In the genomic region with DNA sequence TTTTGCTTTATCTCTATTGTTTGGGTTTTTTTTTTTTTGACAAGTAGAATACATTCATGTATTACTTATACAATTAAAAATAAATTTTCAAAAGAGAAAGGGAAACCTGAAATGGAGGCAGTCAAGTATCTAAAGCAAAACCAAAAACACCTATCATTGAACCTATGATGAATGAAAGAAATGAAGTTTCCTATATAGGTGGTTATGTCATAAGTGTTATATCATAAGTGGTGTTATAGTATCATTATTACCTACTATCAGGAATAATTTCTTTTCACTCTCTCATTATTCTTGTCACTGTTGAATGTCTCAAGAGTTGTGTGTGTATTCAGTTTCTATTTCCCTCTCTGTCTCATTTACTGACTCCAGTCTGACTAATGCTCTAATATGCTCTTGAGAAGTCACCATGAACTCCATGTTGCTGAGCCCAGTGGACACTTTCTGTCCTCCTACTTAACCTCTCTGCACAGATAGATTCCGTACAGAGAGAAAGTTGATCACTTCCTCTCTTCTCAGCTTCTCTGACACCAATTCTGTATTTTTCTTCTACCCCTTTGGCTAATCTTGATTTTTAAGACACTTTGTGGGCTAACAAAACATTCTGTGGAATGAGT, we compare ENCODE assay signal across 19 cellular contexts. TPM values are rescaled to one million over a fixed set of nuclear protein-coding genes. Genes with fewer than 3 reads are reported as not detected.
A peak's percentile ranks its signal among the peaks of the same experiment; 100 is the strongest.
DNase-seq lines count a peak whose midpoint lies in the region; ATAC-seq, FAIRE-seq and TF ChIP-seq lines count a peak whose summit lies in the region.
"Had no signal": no experiment of that assay in that cellular context is flagged by ENCODE, and none has a peak within 500 bp of the region (broad histone marks: within the 10 kb centered on the region; RNA-seq: fewer than 3 reads in every experiment).

No MANE protein-coding gene starts in this region.

- H3K27ac ChIP-seq in RWPE2 (ENCODE audit: poor library complexity, severe bottlenecking) (no peak overlapping the region), ovary (no peak overlapping the region)
- H3K27ac ChIP-seq: BLaER1 treated with 17β-estradiol and CSF1 and Interleukin-3, amounts not matched to agents 10 nM and 100 nM; colonic mucosa; left ventricle myocardium inferior had no signal

- ATAC-seq in GM18499 (IDR thresholded peaks at IDR 0.05; ENCODE audit: insufficient read depth, unreplicated experiment), result peak; percentile 56
- peak; percentile 50 for ATAC-seq in HG02798 (IDR thresholded peaks at IDR 0.05; ENCODE audit: poor library complexity, unreplicated experiment)
- ATAC-seq in RWPE2 (ENCODE audit: low read depth), result 0 out of 3 replicates have a peak, but pooled peaks have one; percentile 41
- ATAC-seq in activated naive CD4-positive, alpha-beta T cell treated with anti-CD3 and anti-CD28 coated beads, Interleukin-2, amount 50 U/mL, for 72 hours, result no peak
- no peak for ATAC-seq in natural killer cell
- ATAC-seq in activated CD4-positive, alpha-beta T cell treated with anti-CD3 and anti-CD28 coated beads for 36 hours, result no peak
- ATAC-seq: activated CD8-positive, alpha-beta T cell treated with anti-CD3 and anti-CD28 coated beads for 36 hours; HCT116; stimulated activated effector memory CD8-positive, alpha-beta T cell treated with anti-CD3 and anti-CD28 coated beads, Interleukin-12 subunit alpha, Interleukin-12 subunit beta, amount 100 ng/mL, for 72 hours had no signal

- H3K36me3 Mint-ChIP-seq in activated naive CD4-positive, alpha-beta T cell treated with anti-CD3 and anti-CD28 coated beads, Interleukin-2, amount 50 U/mL, for 72 hours, result no peaks in the 10 kb centered on the region
- H3K36me3 Mint-ChIP-seq in natural killer cell, result no peaks in the 10 kb centered on the region
- no peaks in the 10 kb centered on the region for H3K36me3 Mint-ChIP-seq in activated CD4-positive, alpha-beta T cell treated with anti-CD3 and anti-CD28 coated beads for 36 hours (ENCODE audit: low read depth)
- H3K36me3 Mint-ChIP-seq: stimulated activated effector memory CD8-positive, alpha-beta T cell treated with anti-CD3 and anti-CD28 coated beads, Interleukin-12 subunit alpha, Interleukin-12 subunit beta, amount 100 ng/mL, for 72 hours had no signal

- TF ChIP-seq POLR2A in ovary (IDR thresholded peaks at IDR 0.05), result no peak

- H3K9me3 Mint-ChIP-seq in activated naive CD4-positive, alpha-beta T cell treated with anti-CD3 and anti-CD28 coated beads, Interleukin-2, amount 50 U/mL, for 72 hours, result peaks cover 6 to 15% of the 10 kb centered on the region in 2 donors
- peaks cover 3 to 5% of the 10 kb centered on the region in 2 donors for H3K9me3 Mint-ChIP-seq in natural killer cell
- H3K9me3 Mint-ChIP-seq in activated CD4-positive, alpha-beta T cell treated with anti-CD3 and anti-CD28 coated beads for 36 hours (ENCODE audit: low read depth), result peaks cover 3% of the 10 kb centered on the region

- 80 to 89% (median 82%) methylated on average over 1 of the region's 1 CpG for WGBS in ovary, 3 donors

- H3K36me3 ChIP-seq in RWPE2 (ENCODE audit: low read depth), result no peaks in the 10 kb centered on the region
- no peaks in the 10 kb centered on the region for H3K36me3 ChIP-seq in ovary
- H3K36me3 ChIP-seq: BLaER1 treated with 17β-estradiol and CSF1 and Interleukin-3, amounts not matched to agents 10 nM and 100 nM; colonic mucosa; left ventricle myocardium inferior had no signal

- TF ChIP-seq EP300 in ovary (IDR thresholded peaks at IDR 0.05), result no peak

- TF ChIP-seq CTCF in RWPE2 (IDR thresholded peaks at IDR 0.05; ENCODE audit: poor library complexity, severe bottlenecking) (no peak), natural killer cell (IDR thresholded peaks at IDR 0.05) (no peak), ovary (IDR thresholded peaks at IDR 0.05) (no peak)

- H3K9me3 ChIP-seq in RWPE2 (ENCODE audit: severe bottlenecking), result no peaks in the 10 kb centered on the region
- H3K9me3 ChIP-seq in ovary, result no peaks in the 10 kb centered on the region
- H3K9me3 ChIP-seq: colonic mucosa, left ventricle myocardium inferior had no signal

- CTCF ChIA-PET in activated CD4-positive, alpha-beta T cell treated with anti-CD3 and anti-CD28 coated beads for 36 hours (lab: Charles Lee), result no interaction called here

- peak; percentile 66 for FAIRE-seq in islet of Langerhans (lab: Jason Lieb, UNC)

- intact Hi-C loops in natural killer cell (cut with micrococcal nuclease) (no loop called here), ovary (cut with DNase I) (no loop called here)
- intact Hi-C loops in activated CD4-positive, alpha-beta T cell treated with anti-CD3 and anti-CD28 coated beads for 36 hours (cut with DNase I, micrococcal nuclease), result no loop called here

- no peak overlapping the region for H3K27ac Mint-ChIP-seq in activated naive CD4-positive, alpha-beta T cell treated with anti-CD3 and anti-CD28 coated beads, Interleukin-2, amount 50 U/mL, for 72 hours
- no peak overlapping the region for H3K27ac Mint-ChIP-seq in natural killer cell
- no peak overlapping the region for H3K27ac Mint-ChIP-seq in activated CD4-positive, alpha-beta T cell treated with anti-CD3 and anti-CD28 coated beads for 36 hours
- H3K27ac Mint-ChIP-seq: activated CD8-positive, alpha-beta T cell treated with anti-CD3 and anti-CD28 coated beads for 36 hours; activated naive CD4-positive, alpha-beta T cell treated with anti-CD3 and anti-CD28 coated beads for 36 hours; stimulated activated effector memory CD8-positive, alpha-beta T cell treated with anti-CD3 and anti-CD28 coated beads, Interleukin-12 subunit alpha, Interleukin-12 subunit beta, amount 100 ng/mL, for 72 hours had no signal

- no peaks in the 10 kb centered on the region for H3K27me3 Mint-ChIP-seq in natural killer cell (ENCODE audit: low read depth in 2 of 2)
- H3K27me3 Mint-ChIP-seq in activated CD4-positive, alpha-beta T cell treated with anti-CD3 and anti-CD28 coated beads for 36 hours, result no peaks in the 10 kb centered on the region
- H3K27me3 Mint-ChIP-seq: activated CD8-positive, alpha-beta T cell treated with anti-CD3 and anti-CD28 coated beads for 36 hours had no signal

- H3K4me1 Mint-ChIP-seq in natural killer cell, result no peaks in the 10 kb centered on the region
- H3K4me1 Mint-ChIP-seq in activated CD4-positive, alpha-beta T cell treated with anti-CD3 and anti-CD28 coated beads for 36 hours, result no peaks in the 10 kb centered on the region
- H3K4me1 Mint-ChIP-seq: stimulated activated effector memory CD8-positive, alpha-beta T cell treated with anti-CD3 and anti-CD28 coated beads, Interleukin-12 subunit alpha, Interleukin-12 subunit beta, amount 100 ng/mL, for 72 hours had no signal

- H3K4me3 Mint-ChIP-seq in natural killer cell, result no peak overlapping the region
- no peak overlapping the region for H3K4me3 Mint-ChIP-seq in activated CD4-positive, alpha-beta T cell treated with anti-CD3 and anti-CD28 coated beads for 36 hours
- H3K4me3 Mint-ChIP-seq: activated CD8-positive, alpha-beta T cell treated with anti-CD3 and anti-CD28 coated beads for 36 hours; activated naive CD4-positive, alpha-beta T cell treated with anti-CD3 and anti-CD28 coated beads for 36 hours; stimulated activated effector memory CD8-positive, alpha-beta T cell treated with anti-CD3 and anti-CD28 coated beads, Interleukin-12 subunit alpha, Interleukin-12 subunit beta, amount 100 ng/mL, for 72 hours had no signal

- POLR2A ChIA-PET in activated CD4-positive, alpha-beta T cell treated with anti-CD3 and anti-CD28 coated beads for 36 hours (lab: Charles Lee), result no interaction called here

- no peaks in the 10 kb centered on the region for H3K27me3 ChIP-seq in RWPE2 (ENCODE audit: insufficient read depth, poor library complexity, severe bottlenecking)
- no peaks in the 10 kb centered on the region for H3K27me3 ChIP-seq in ovary
- H3K27me3 ChIP-seq: BLaER1 treated with 17β-estradiol and CSF1 and Interleukin-3, amounts not matched to agents 10 nM and 100 nM; colonic mucosa had no signal

- no peak overlapping the region for H3K4me3 ChIP-seq in RWPE2 (ENCODE audit: severe bottlenecking)
- H3K4me3 ChIP-seq in ovary, result no peak overlapping the region
- H3K4me3 ChIP-seq: BLaER1 treated with 17β-estradiol and CSF1 and Interleukin-3, amounts not matched to agents 10 nM and 100 nM; colonic mucosa; left ventricle myocardium inferior had no signal

- no peak for DNase-seq in RWPE2 (ENCODE audit: low spot score)
- no peak for DNase-seq in activated naive CD4-positive, alpha-beta T cell treated with anti-CD3 and anti-CD28 coated beads, Interleukin-2, amount 50 U/mL, for 72 hours (ENCODE audit: low spot score in 2 of 2)
- no peak for DNase-seq in natural killer cell
- no peak for DNase-seq in ovary
- no peak for DNase-seq in activated CD4-positive, alpha-beta T cell treated with anti-CD3 and anti-CD28 coated beads for 36 hours
- DNase-seq: activated CD8-positive, alpha-beta T cell treated with anti-CD3 and anti-CD28 coated beads for 36 hours; activated naive CD4-positive, alpha-beta T cell treated with anti-CD3 and anti-CD28 coated beads for 36 hours; colonic mucosa; left ventricle myocardium inferior; NCI-H1092 treated with DMSO at 0.1 percent for 48 hours; NCI-H524 treated with DMSO at 0.1 percent for 48 hours; occipital lobe; T-helper 1 cell had no signal

- H3K4me1 ChIP-seq in RWPE2 (ENCODE audit: insufficient read depth, poor library complexity, severe bottlenecking) (peaks cover 11% of the 10 kb centered on the region), ovary (ENCODE audit: insufficient read depth) (no peaks in the 10 kb centered on the region)
- H3K4me1 ChIP-seq: colonic mucosa had no signal

RNA-seq across cellular contexts. Expression of gene RASAL2, which starts 49.9 kb away (rescaled TPM):
- total RNA-seq in activated naive CD4-positive, alpha-beta T cell treated with anti-CD3 and anti-CD28 coated beads, Interleukin-2, amount 50 U/mL, for 72 hours, result not detected
- total RNA-seq in natural killer cell (under 1 TPM in 2 of 3 donors, not detected in 1; 0.16 to 0.23 TPM), ovary (10 to 100 TPM in 5 of 7 donors, 1 to 10 TPM in 2; 7.5 to 20.5 (median 11.5) TPM)
- polyA plus RNA-seq in ovary, result 10 to 100 TPM in 1 of 2 donors, 1 to 10 TPM in 1; 4.2 to 15.5 TPM
- total RNA-seq in activated CD4-positive, alpha-beta T cell treated with anti-CD3 and anti-CD28 coated beads for 36 hours, result not detected
- total RNA-seq: activated CD8-positive, alpha-beta T cell treated with anti-CD3 and anti-CD28 coated beads for 36 hours; activated naive CD4-positive, alpha-beta T cell treated with anti-CD3 and anti-CD28 coated beads for 36 hours had no signal

Comparison
In these comparisons a context has a peak if more than half of its experiments do, and no peak if none do; other contexts are left out.
1. ATAC-seq: peak in GM18499 (single experiment), HG02798 (single experiment) and RWPE2 (single experiment); none in activated naive CD4-positive, alpha-beta T cell treated with anti-CD3 and anti-CD28 coated beads, Interleukin-2, amount 50 U/mL, for 72 hours (0 of 2), natural killer cell (0 of 3) and activated CD4-positive, alpha-beta T cell treated with anti-CD3 and anti-CD28 coated beads for 36 hours (single experiment).
2. RNA of gene RASAL2, which starts 49.9 kb away (total RNA-seq): 7.5 to 20.5 TPM in ovary; 0.16 to 0.23 TPM in natural killer cell, not detected in activated naive CD4-positive, alpha-beta T cell treated with anti-CD3 and anti-CD28 coated beads, Interleukin-2, amount 50 U/mL, for 72 hours and not detected in activated CD4-positive, alpha-beta T cell treated with anti-CD3 and anti-CD28 coated beads for 36 hours; every median in the first group is over 4 times any median in the second.